Comparison of ENCODE assay signal across 8 cellular contexts in the genomic region with DNA sequence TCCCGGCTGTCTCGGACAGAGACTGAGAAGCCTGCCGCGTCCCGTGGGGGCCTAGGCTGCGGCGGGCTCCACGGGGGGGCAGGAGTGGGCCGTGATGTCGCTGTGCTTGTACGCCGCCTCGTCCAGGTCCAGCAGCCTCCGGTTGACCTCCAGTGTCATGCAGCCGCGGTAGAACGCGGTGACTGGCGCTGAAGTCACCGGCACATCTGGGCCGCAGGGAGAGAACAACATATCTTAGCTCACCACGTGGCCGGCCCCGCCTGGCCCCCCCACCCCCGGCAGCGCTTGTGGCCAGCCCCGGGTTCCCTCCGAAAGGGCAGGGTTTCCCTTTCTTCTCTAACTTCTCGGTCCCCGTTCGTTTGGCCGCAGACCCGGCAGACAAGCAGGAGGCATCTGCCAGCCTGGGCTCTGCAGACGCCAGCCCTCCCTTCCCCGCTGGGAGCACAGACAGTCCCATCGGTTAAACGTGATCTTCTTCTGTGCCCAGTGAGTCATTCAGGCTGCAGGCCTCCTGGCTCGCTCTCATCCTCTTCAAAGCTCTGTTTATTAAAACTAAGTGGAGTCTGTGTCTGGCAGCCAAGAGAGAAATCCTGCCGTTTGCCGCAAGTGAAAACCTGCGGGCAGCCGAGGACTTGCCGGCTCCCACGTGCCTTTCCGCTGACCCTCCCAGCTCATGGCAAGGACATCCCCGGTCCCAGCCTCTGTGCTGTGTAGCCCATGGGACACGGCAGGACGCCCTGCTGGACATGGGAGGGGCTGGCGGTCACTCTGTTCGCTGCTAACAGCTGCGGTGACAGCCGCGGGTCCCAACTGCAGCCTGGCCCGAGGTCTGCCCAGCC. TPM values are rescaled to one million over a fixed set of nuclear protein-coding genes. Genes with fewer than 3 reads are reported as not detected.
DNase-seq lines count a peak whose midpoint lies in the region; ATAC-seq, FAIRE-seq and TF ChIP-seq lines count a peak whose summit lies in the region.

No MANE protein-coding gene starts in this region.

- no peak for TF ChIP-seq CTCF in CD8-positive, alpha-beta T cell (IDR thresholded peaks at IDR 0.05)

- intact Hi-C loops in CD8-positive, alpha-beta T cell (cut with DNase I, micrococcal nuclease), result no loop called here

- CTCF ChIA-PET in CD8-positive, alpha-beta T cell (lab: Charles Lee), result interaction anchor here (0.6 kb wide), 1 partner anchor 216 kb away, joined by 3 read pairs; no protein-coding TSS in a partner anchor

- no peak overlapping the region for H3K4me3 Mint-ChIP-seq in CD8-positive, alpha-beta T cell
- H3K4me3 Mint-ChIP-seq in stimulated activated memory B cell treated with anti-CD40 and anti-IgM and Interleukin-4, amounts not matched to agents 10 μg/mL and 1 μg/mL and 100 μg/mL, for 72 hours, result no peak overlapping the region

- no peaks in the 10 kb centered on the region for H3K9me3 ChIP-seq in CD8-positive, alpha-beta T cell (ENCODE audit: low read length)

- H3K27ac Mint-ChIP-seq in CD8-positive, alpha-beta T cell, result no peak overlapping the region
- no peak overlapping the region for H3K27ac Mint-ChIP-seq in stimulated activated memory B cell treated with anti-CD40 and anti-IgM and Interleukin-4, amounts not matched to agents 10 μg/mL and 1 μg/mL and 100 μg/mL, for 72 hours

- peaks cover 6% of the 10 kb centered on the region for H3K36me3 Mint-ChIP-seq in CD8-positive, alpha-beta T cell
- peaks cover 61% of the 10 kb centered on the region for H3K36me3 Mint-ChIP-seq in stimulated activated memory B cell treated with anti-CD40 and anti-IgM and Interleukin-4, amounts not matched to agents 10 μg/mL and 1 μg/mL and 100 μg/mL, for 72 hours

- H3K4me1 Mint-ChIP-seq in CD8-positive, alpha-beta T cell (ENCODE audit: low read depth), result peaks cover 14% of the 10 kb centered on the region
- H3K4me1 Mint-ChIP-seq in stimulated activated memory B cell treated with anti-CD40 and anti-IgM and Interleukin-4, amounts not matched to agents 10 μg/mL and 1 μg/mL and 100 μg/mL, for 72 hours, result peaks cover 23% of the 10 kb centered on the region

- POLR2A ChIA-PET in CD8-positive, alpha-beta T cell (lab: Charles Lee), result no interaction called here

- peaks cover 2% of the 10 kb centered on the region for H3K27me3 Mint-ChIP-seq in CD8-positive, alpha-beta T cell (ENCODE audit: low read depth)
- no peaks in the 10 kb centered on the region for H3K27me3 Mint-ChIP-seq in stimulated activated memory B cell treated with anti-CD40 and anti-IgM and Interleukin-4, amounts not matched to agents 10 μg/mL and 1 μg/mL and 100 μg/mL, for 72 hours

- peaks cover 10% of the 10 kb centered on the region for H3K4me1 ChIP-seq in CD8-positive, alpha-beta T cell (ENCODE audit: insufficient read depth, low read length)

- ATAC-seq in CD8-positive, alpha-beta T cell, result no peak
- ATAC-seq in stimulated activated memory B cell treated with anti-CD40 and anti-IgM and Interleukin-4, amounts not matched to agents 10 μg/mL and 1 μg/mL and 100 μg/mL, for 72 hours, result no peak

- no peaks in the 10 kb centered on the region for H3K9me3 Mint-ChIP-seq in CD8-positive, alpha-beta T cell
- H3K9me3 Mint-ChIP-seq in stimulated activated memory B cell treated with anti-CD40 and anti-IgM and Interleukin-4, amounts not matched to agents 10 μg/mL and 1 μg/mL and 100 μg/mL, for 72 hours, result no peaks in the 10 kb centered on the region

- peak; percentile 96 for FAIRE-seq in urothelium cell line (lab: Jason Lieb, UNC)

- no peak overlapping the region for H3K27ac ChIP-seq in CD8-positive, alpha-beta T cell (ENCODE audit: low read depth, low read length)

- H3K4me3 ChIP-seq in CD8-positive, alpha-beta T cell (ENCODE audit: low read depth, low read length), result no peak overlapping the region

- H3K27me3 ChIP-seq in CD8-positive, alpha-beta T cell (ENCODE audit: insufficient read depth, low read length), result no peaks in the 10 kb centered on the region

- H3K36me3 ChIP-seq in CD8-positive, alpha-beta T cell (ENCODE audit: insufficient read depth, low read length), result no peaks in the 10 kb centered on the region

- DNase-seq in C1 segment of cervical spinal cord (lab: John Stamatoyannopoulos, UW), result peak in 13 of 14 donors; percentile 25 to 93 (median 77)
- DNase-seq in NCI-H2227 (lab: John Stamatoyannopoulos, UW; ENCODE audit: unreplicated experiment), result peak; percentile 52
- peak; percentile 66 for DNase-seq in dermis blood vessel endothelial cell
- DNase-seq in medulla oblongata (ENCODE audit: extremely low spot score), result peak; percentile 90
- peak; percentile 94 for DNase-seq in urothelium cell line (ENCODE audit: low spot score)
- DNase-seq in NCI-H1105 treated with DMSO at 0.1 percent for 48 hours (lab: John Stamatoyannopoulos, UW), result no peak
- no peak for DNase-seq in CD8-positive, alpha-beta T cell

RNA-seq across cellular contexts. Expression of gene GAS6, which starts 42.8 kb away (rescaled TPM):
- total RNA-seq in dermis blood vessel endothelial cell, result 147 and 174 TPM in 2 replicates
- total RNA-seq in CD8-positive, alpha-beta T cell, result 1 to 10 TPM; 1.2 TPM

Comparison
In these comparisons a context has a peak if more than half of its experiments do, and no peak if none do; other contexts are left out.
1. DNase-seq: peak in C1 segment of cervical spinal cord (13 of 14), NCI-H2227 (single experiment), dermis blood vessel endothelial cell (single experiment), medulla oblongata (single experiment) and urothelium cell line (single experiment); none in NCI-H1105 treated with DMSO at 0.1 percent for 48 hours (single experiment) and CD8-positive, alpha-beta T cell (0 of 7).
2. RNA of gene GAS6, which starts 42.8 kb away (total RNA-seq): 147 to 174 TPM in dermis blood vessel endothelial cell; 1.2 TPM in CD8-positive, alpha-beta T cell; every median in the first group is over 10 times any median in the second.